ENCODE assay signal across 34 cellular contexts in genomic region chr20:16595376-16595775, GRCh38.
"Had no signal": no experiment of that assay in that cellular context is flagged by ENCODE, and none has a peak within 500 bp of the region (broad histone marks: within the 10 kb centered on the region; RNA-seq: fewer than 3 reads in every experiment).

No MANE protein-coding gene starts in this region.

- H3K36me3 ChIP-seq: adrenal gland, ascending aorta, brain microvascular endothelial cell, breast epithelium, cardiac muscle cell had no signal

- H3K4me1 ChIP-seq: adrenal gland, ascending aorta, body of pancreas, breast epithelium had no signal

- ATAC-seq: activated naive CD4-positive, alpha-beta T cell treated with anti-CD3 and anti-CD28 coated beads, Interleukin-2, amount 50 U/mL, for 72 hours; activated naive CD8-positive, alpha-beta T cell treated with anti-CD3 and anti-CD28 coated beads, Interleukin-2, amount 50 U/mL, for 24 hours; activated T-cell treated with anti-CD3 and anti-CD28 coated beads, Interleukin-2, amount 50 U/mL, for 4 hours; activated T-cell treated with anti-CD3 and anti-CD28 coated beads, Interleukin-2, amount 50 U/mL, for 72 hours; activated T-helper 17 cell treated with anti-CD3 and anti-CD28 coated beads, Interleukin-2, amount 50 U/mL, for 72 hours; body of pancreas had no signal

- H3K27me3 ChIP-seq: adrenal gland, ascending aorta, body of pancreas, brain microvascular endothelial cell, breast epithelium, cardiac muscle cell had no signal

- H3K4me3 ChIP-seq: adrenal gland, ascending aorta, body of pancreas, breast epithelium, cardiac muscle cell had no signal

- FAIRE-seq: astrocyte, bronchial epithelial cell had no signal

- DNase-seq: activated effector memory CD4-positive, alpha-beta T cell treated with anti-CD3 and anti-CD28 coated beads, Interleukin-2, amount 50 U/mL, for 16 hours; activated effector memory CD4-positive, alpha-beta T cell treated with Interleukin-2 at 50 U/mL for 16 hours; activated gamma-delta T cell; activated gamma-delta T cell treated with Interleukin-2 at 50 U/mL for 16 hours; activated naive CD4-positive, alpha-beta T cell; activated naive CD4-positive, alpha-beta T cell treated with anti-CD3 and anti-CD28 coated beads for 36 hours; activated naive CD4-positive, alpha-beta T cell treated with anti-CD3 and anti-CD28 coated beads, Interleukin-2, amount 10 ng/mL, durations not matched to agents 7 days and 5 days; activated naive CD4-positive, alpha-beta T cell treated with anti-CD3 and anti-CD28 coated beads, Interleukin-2, amount 50 U/mL, for 16 hours; activated naive CD4-positive, alpha-beta T cell treated with Interleukin-2 at 50 U/mL for 16 hours; activated naive CD8-positive, alpha-beta T cell treated with anti-CD3 and anti-CD28 coated beads for 36 hours; activated naive CD8-positive, alpha-beta T cell treated with anti-CD3 and anti-CD28 coated beads, Interleukin-2, amount 10 ng/mL, durations not matched to agents 7 days and 5 days; activated naive CD8-positive, alpha-beta T cell treated with anti-CD3 and anti-CD28 coated beads, Interleukin-2, amount 50 U/mL, for 24 hours; activated T-cell treated with anti-CD3 and anti-CD28 coated beads, Interleukin-2, amount 50 U/mL, for 1 hour; activated T-cell treated with anti-CD3 and anti-CD28 coated beads, Interleukin-2, amount 50 U/mL, for 24 hours; activated T-cell treated with anti-CD3 and anti-CD28 coated beads, Interleukin-2, amount 50 U/mL, for 4 hours; activated T-cell treated with anti-CD3 and anti-CD28 coated beads, Interleukin-2, amount 50 U/mL, for 48 hours; activated T-cell treated with anti-CD3 and anti-CD28 coated beads, Interleukin-2, amount 50 U/mL, for 72 hours; adrenal gland; amniotic stem cell; amygdala; anterior cingulate cortex; aorta; body of pancreas; brain microvascular endothelial cell; caudate nucleus; central memory CD4-positive, alpha-beta T cell; cerebellar nuclear complex had no signal

- H3K9me3 ChIP-seq: adrenal gland, ascending aorta, body of pancreas, breast epithelium had no signal

- H3K27ac ChIP-seq: adrenal gland, ascending aorta, body of pancreas, brain microvascular endothelial cell, breast epithelium, cardiac muscle cell had no signal
